ENCODE assay signal across 8 cellular contexts in genomic region chr5:41869739-41870620, GRCh38. TPM values are rescaled to one million over a fixed set of nuclear protein-coding genes. Genes with fewer than 3 reads are reported as not detected.
A peak's percentile ranks its signal among the peaks of the same experiment; 100 is the strongest.
DNase-seq lines count a peak whose midpoint lies in the region; ATAC-seq, FAIRE-seq and TF ChIP-seq lines count a peak whose summit lies in the region.

OXCT1 (minus strand) TSS chr5:41870425; CDS start chr5:41870358, 67 bp downstream.

- H4K20me1 ChIP-seq in keratinocyte (ENCODE audit: control insufficient read depth, extremely low read depth, insufficient read depth, low read length), result no peaks in the 10 kb centered on the region

- H3K4me1 Mint-ChIP-seq in central memory CD8-positive, alpha-beta T cell, result peaks cover 48% of the 10 kb centered on the region

- dilution Hi-C loops in keratinocyte (cut with MboI; ENCODE audit: extremely low pct_ligation_motif_present, low sequenced_read_pairs), result no loop called here

- FAIRE-seq in keratinocyte (lab: Jason Lieb, UNC), result no peak

- TF ChIP-seq CTCF in AG04450 (IDR thresholded peaks at IDR 0.05; ENCODE audit: low read depth, low read length) (no peak), keratinocyte (optimal IDR thresholded peaks at IDR 0.05 in 1 of 3, IDR thresholded peaks at IDR 0.05 in 1 of 3, conservative IDR thresholded peaks at IDR 0.05 in 1 of 3; ENCODE audit: extremely low read depth in 1 of 3, insufficient read depth in 2 of 3, low read length in 3 of 3) (no peak)

- H3K9me3 ChIP-seq in AG04450 (ENCODE audit: control insufficient read depth, insufficient read depth, low read length) (peaks cover 4% of the 10 kb centered on the region; the same call in 1 of the 2 replicates), keratinocyte (ENCODE audit: control insufficient read depth, low read depth, low read length) (no peaks in the 10 kb centered on the region)

- H3K27ac Mint-ChIP-seq in central memory CD8-positive, alpha-beta T cell (ENCODE audit: low read depth), result peak within 1 kb of the TSS; percentile 88

- H3K9ac ChIP-seq in keratinocyte (ENCODE audit: control insufficient read depth, extremely low read depth, insufficient read depth, low read length), result peak within 1 kb of the TSS; percentile 91

- CTCF ChIA-PET in AG04450 (lab: Charles Lee), result interaction anchor here (1.5 to 2.6 kb wide), 2 partner anchors 11 to 14 kb away, joined by 7 to 11 read pairs; no protein-coding TSS in a partner anchor

- peak within 1 kb of the TSS; percentile 83 for H3K4me3 ChIP-seq in AG04450 (ENCODE audit: low read depth, low read length)
- peak within 1 kb of the TSS; percentile 82 to 92 (median 85) for H3K4me3 ChIP-seq in keratinocyte (ENCODE audit: control insufficient read depth in 2 of 3, extremely low read depth in 1 of 3, insufficient read depth in 2 of 3, low read depth in 1 of 3, low read length in 3 of 3)

- no peaks in the 10 kb centered on the region for H3K36me3 ChIP-seq in keratinocyte (ENCODE audit: control insufficient read depth in 2 of 2, extremely low read depth in 1 of 2, insufficient read depth in 2 of 2, low read length in 2 of 2)

- H3K27ac ChIP-seq in AG04450 (ENCODE audit: low read depth, low read length), result peak within 1 kb of the TSS; percentile 62
- peak within 1 kb of the TSS; percentile 83 for H3K27ac ChIP-seq in keratinocyte (ENCODE audit: control insufficient read depth, insufficient read depth, low read length)

- no peaks in the 10 kb centered on the region for H3K9me1 ChIP-seq in keratinocyte (ENCODE audit: control insufficient read depth, extremely low read depth, insufficient read depth, low read length)

- peak; percentile 94 for ATAC-seq in GM18907 (IDR thresholded peaks at IDR 0.05; ENCODE audit: unreplicated experiment)
- ATAC-seq in HG03139 (IDR thresholded peaks at IDR 0.05; ENCODE audit: unreplicated experiment), result peak; percentile 91
- peak; percentile 97 for ATAC-seq in central memory CD8-positive, alpha-beta T cell (replicated peaks; ENCODE audit: extremely low read depth, poor library complexity, severe bottlenecking)

- peak within 1 kb of the TSS; percentile 99 for H2AFZ ChIP-seq in keratinocyte (ENCODE audit: control insufficient read depth, low read length)

- peaks cover 27% of the 10 kb centered on the region for H3K79me2 ChIP-seq in keratinocyte (ENCODE audit: control insufficient read depth, insufficient read depth, low read length)

- peaks cover 15% of the 10 kb centered on the region for H3K36me3 Mint-ChIP-seq in central memory CD8-positive, alpha-beta T cell (ENCODE audit: insufficient read depth)

- POLR2A ChIA-PET in AG04450 (lab: Yijun Ruan, JAX), result interaction anchor here (1.7 kb wide), 1 partner anchor 34 kb away, joined by 6 read pairs; the partner anchor contains the start of gene RIMOC1

- peaks cover 22% of the 10 kb centered on the region for H3K4me1 ChIP-seq in keratinocyte (ENCODE audit: control insufficient read depth, extremely low read depth, insufficient read depth, low read length)

- no peaks in the 10 kb centered on the region for H3K27me3 Mint-ChIP-seq in central memory CD8-positive, alpha-beta T cell

- H3K27me3 ChIP-seq in AG04450 (ENCODE audit: control insufficient read depth, insufficient read depth, low read length) (no peaks in the 10 kb centered on the region), keratinocyte (ENCODE audit: control insufficient read depth, extremely low read depth, insufficient read depth, low read length) (no peaks in the 10 kb centered on the region)

- peak; percentile 56 for DNase-seq in AG04450 (ENCODE audit: low read depth, low spot score)
- peak; percentile 82 for DNase-seq in NCI-H2196 treated with DMSO at 0.1 percent for 48 hours (lab: John Stamatoyannopoulos, UW; ENCODE audit: unreplicated experiment)
- DNase-seq in activated CD4-positive, CD25-positive, alpha-beta regulatory T cell (lab: John Stamatoyannopoulos, UW), result peak; percentile 76 to 88 (median 86)
- peak; percentile 86 to 90 for DNase-seq in central memory CD8-positive, alpha-beta T cell (ENCODE audit: low spot score in 2 of 2)
- peak; percentile 15 for DNase-seq in keratinocyte (ENCODE audit: low read depth, low spot score)
- DNase-seq in stimulated activated CD4-positive, alpha-beta T cell treated with anti-CD3 and anti-CD28 coated beads, Interleukin-15, amount 100 ng/mL, for 1 hour (ENCODE audit: low read depth in 1 of 2, low spot score in 1 of 2), result peak; percentile 87 to 90

- peak within 1 kb of the TSS; percentile 91 for H3K4me2 ChIP-seq in keratinocyte (ENCODE audit: control insufficient read depth, extremely low read depth, insufficient read depth, low read depth, low read length)

- no peaks in the 10 kb centered on the region for H3K9me3 Mint-ChIP-seq in central memory CD8-positive, alpha-beta T cell

- H3K4me3 Mint-ChIP-seq in central memory CD8-positive, alpha-beta T cell, result peak within 1 kb of the TSS; percentile 87

RNA-seq across cellular contexts. Expression of gene OXCT1, which starts in this region (rescaled TPM):
- polyA plus RNA-seq in AG04450 (2011; rRNA removed) (21.3 and 31.7 TPM in 2 replicates), keratinocyte (16.8 to 34.0 TPM (median 21.5 TPM) in 3 replicates)
- polyA minus RNA-seq in AG04450 (2011; rRNA and poly(A)+ RNA removed), result 12.6 and 21.8 TPM in 2 replicates
- polyA plus RNA-seq in keratinocyte (2011; ENCODE audit: low read depth), result 32.8 TPM
- 12.1 and 23.3 TPM in 2 replicates for polyA plus RNA-seq in keratinocyte (2011; cell fraction: cytosol; rRNA removed)
- polyA plus RNA-seq in keratinocyte (2011; cell fraction: nucleus; rRNA removed), result 19.2 and 21.4 TPM in 2 replicates
- 12.5 and 24.8 TPM in 2 replicates for polyA plus RNA-seq in keratinocyte (2012; ENCODE audit: low replicate concordance)
- polyA minus RNA-seq in keratinocyte, result 3.0 to 24.4 TPM (median 10.0 TPM) in 3 replicates
- 11.1 TPM for polyA minus RNA-seq in keratinocyte (2011; cell fraction: cytosol; rRNA and poly(A)+ RNA removed)
- polyA minus RNA-seq in keratinocyte (2011; cell fraction: nucleus; rRNA and poly(A)+ RNA removed), result 11.9 and 21.3 TPM in 2 replicates

Comparison
In these comparisons a context has a peak if more than half of its experiments do, and no peak if none do; other contexts are left out.
1. Peak in every context shown above with its lines: DNase-seq, ATAC-seq, H3K4me3 ChIP-seq and H3K27ac ChIP-seq.
2. DNase-seq: peak in every context shown above with its lines; median percentile 88 in stimulated activated CD4-positive, alpha-beta T cell treated with anti-CD3 and anti-CD28 coated beads, Interleukin-15, amount 100 ng/mL, for 1 hour; 88 in central memory CD8-positive, alpha-beta T cell; 86 in activated CD4-positive, CD25-positive, alpha-beta regulatory T cell; 82 in NCI-H2196 treated with DMSO at 0.1 percent for 48 hours; 56 in AG04450; 15 in keratinocyte.